Comparison of ENCODE assay signal across 15 cellular contexts in genomic region chr10:101321073-101321472, GRCh38. TPM values are rescaled to one million over a fixed set of nuclear protein-coding genes. Genes with fewer than 3 reads are reported as not detected.
A peak's percentile ranks its signal among the peaks of the same experiment; 100 is the strongest.
DNase-seq lines count a peak whose midpoint lies in the region; ATAC-seq and TF ChIP-seq lines count a peak whose summit lies in the region.
"Had no signal": no experiment of that assay in that cellular context is flagged by ENCODE, and none has a peak within 500 bp of the region (broad histone marks: within the 10 kb centered on the region; RNA-seq: fewer than 3 reads in every experiment).

No MANE protein-coding gene starts in this region.

- peaks cover 11% of the 10 kb centered on the region for H3K27me3 Mint-ChIP-seq in activated naive CD8-positive, alpha-beta T cell treated with anti-CD3 and anti-CD28 coated beads for 36 hours
- peaks cover 18% of the 10 kb centered on the region for H3K27me3 Mint-ChIP-seq in activated naive CD8-positive, alpha-beta T cell treated with anti-CD3 and anti-CD28 coated beads, Interleukin-2, amount 50 U/mL, for 24 hours
- H3K27me3 Mint-ChIP-seq in glutamatergic neuron (ENCODE audit: unreplicated experiment), result peaks cover 4% of the 10 kb centered on the region

- H2BK5ac ChIP-seq in neuronal stem cell (ENCODE audit: low read length), result peak overlapping the region; percentile 11

- H2BK12ac ChIP-seq in neuronal stem cell (ENCODE audit: low read length), result no peak overlapping the region

- H3K4me3 ChIP-seq in neuronal stem cell (ENCODE audit: low read length in 2 of 2) (no peak overlapping the region), left lung (no peak overlapping the region)
- H3K4me3 ChIP-seq: BLaER1 had no signal

- no CpG with 5 or more reads among the region's 4 CpGs for whole genome bisulfite sequencing in neuronal stem cell (ENCODE audit: extremely low coverage in 2 of 2, insufficient read length in 2 of 2, insufficient replicate concordance in 1 of 2), 2 donors

- intact Hi-C loops in left lung (cut with DNase I), result no loop called here

- H3K23ac ChIP-seq in neuronal stem cell (ENCODE audit: low read depth, low read length, poor library complexity), result no peak overlapping the region

- no peaks in the 10 kb centered on the region for H3K9me3 ChIP-seq in neuronal stem cell (replicated peaks in 1 of 2; ENCODE audit: control insufficient read depth in 2 of 2, insufficient read depth in 1 of 2, low read depth in 1 of 2, low read length in 2 of 2)
- no peaks in the 10 kb centered on the region for H3K9me3 ChIP-seq in left lung
- H3K9me3 ChIP-seq: BLaER1, Caco-2 had no signal

- H3K18ac ChIP-seq in neuronal stem cell (ENCODE audit: low read length), result peak overlapping the region; percentile 84

- H3K14ac ChIP-seq in neuronal stem cell (ENCODE audit: low read length), result no peak overlapping the region

- peak overlapping the region; percentile 30 for H3K27ac Mint-ChIP-seq in activated naive CD8-positive, alpha-beta T cell treated with anti-CD3 and anti-CD28 coated beads for 36 hours
- H3K27ac Mint-ChIP-seq in activated naive CD8-positive, alpha-beta T cell treated with anti-CD3 and anti-CD28 coated beads, Interleukin-2, amount 50 U/mL, for 24 hours, result no peak overlapping the region
- H3K27ac Mint-ChIP-seq in glutamatergic neuron (ENCODE audit: unreplicated experiment), result no peak overlapping the region
- H3K27ac Mint-ChIP-seq: CD8-positive, alpha-beta memory T cell had no signal

- peak overlapping the region; percentile 70 for H2AK5ac ChIP-seq in neuronal stem cell (ENCODE audit: low read depth, low read length)

- no peak for TF ChIP-seq CTCF in glutamatergic neuron (IDR thresholded peaks at IDR 0.05; ENCODE audit: partially characterized antibody, unreplicated experiment)
- no peak for TF ChIP-seq CTCF in left lung (IDR thresholded peaks at IDR 0.05)

- no peaks in the 10 kb centered on the region for H3K9me3 Mint-ChIP-seq in activated naive CD8-positive, alpha-beta T cell treated with anti-CD3 and anti-CD28 coated beads for 36 hours
- no peaks in the 10 kb centered on the region for H3K9me3 Mint-ChIP-seq in activated naive CD8-positive, alpha-beta T cell treated with anti-CD3 and anti-CD28 coated beads, Interleukin-2, amount 50 U/mL, for 24 hours
- no peaks in the 10 kb centered on the region for H3K9me3 Mint-ChIP-seq in glutamatergic neuron (ENCODE audit: unreplicated experiment)

- H3K36me3 ChIP-seq in neuronal stem cell (replicated peaks in 1 of 2; ENCODE audit: control insufficient read depth in 2 of 2, insufficient read depth in 2 of 2, low read length in 2 of 2) (no peaks in the 10 kb centered on the region), left lung (no peaks in the 10 kb centered on the region)
- H3K36me3 ChIP-seq: BLaER1 had no signal

- H3K4me1 Mint-ChIP-seq in activated naive CD8-positive, alpha-beta T cell treated with anti-CD3 and anti-CD28 coated beads for 36 hours, result no peaks in the 10 kb centered on the region
- H3K4me1 Mint-ChIP-seq in activated naive CD8-positive, alpha-beta T cell treated with anti-CD3 and anti-CD28 coated beads, Interleukin-2, amount 50 U/mL, for 24 hours, result no peaks in the 10 kb centered on the region
- H3K4me1 Mint-ChIP-seq in glutamatergic neuron (ENCODE audit: low read depth, unreplicated experiment), result peaks cover 18% of the 10 kb centered on the region
- H3K4me1 Mint-ChIP-seq: CD8-positive, alpha-beta memory T cell had no signal

- H2BK120ac ChIP-seq in neuronal stem cell (ENCODE audit: low read depth, low read length), result no peak overlapping the region

- peaks cover 0 to 68% (median 0%) of the 10 kb centered on the region in 3 experiments for H3K27me3 ChIP-seq in neuronal stem cell (ENCODE audit: control insufficient read depth in 3 of 3, insufficient read depth in 3 of 3, low read depth in 1 of 3, low read length in 3 of 3)
- peaks cover 0 to 38% of the 10 kb centered on the region in 2 donors for H3K27me3 ChIP-seq in left lung
- H3K27me3 ChIP-seq: BLaER1 had no signal

- no peaks in the 10 kb centered on the region for H3K36me3 Mint-ChIP-seq in activated naive CD8-positive, alpha-beta T cell treated with anti-CD3 and anti-CD28 coated beads for 36 hours
- no peaks in the 10 kb centered on the region for H3K36me3 Mint-ChIP-seq in activated naive CD8-positive, alpha-beta T cell treated with anti-CD3 and anti-CD28 coated beads, Interleukin-2, amount 50 U/mL, for 24 hours (ENCODE audit: low read depth)
- H3K36me3 Mint-ChIP-seq in glutamatergic neuron (ENCODE audit: unreplicated experiment), result no peaks in the 10 kb centered on the region
- H3K36me3 Mint-ChIP-seq: CD8-positive, alpha-beta memory T cell had no signal

- H3K4me3 Mint-ChIP-seq in activated naive CD8-positive, alpha-beta T cell treated with anti-CD3 and anti-CD28 coated beads for 36 hours, result no peak overlapping the region
- H3K4me3 Mint-ChIP-seq in activated naive CD8-positive, alpha-beta T cell treated with anti-CD3 and anti-CD28 coated beads, Interleukin-2, amount 50 U/mL, for 24 hours, result no peak overlapping the region
- H3K4me3 Mint-ChIP-seq in glutamatergic neuron (ENCODE audit: unreplicated experiment), result peak overlapping the region; percentile 25

- no peak overlapping the region for H3K4ac ChIP-seq in neuronal stem cell (ENCODE audit: low read length)

- no peak for DNase-seq in activated naive CD8-positive, alpha-beta T cell treated with anti-CD3 and anti-CD28 coated beads for 36 hours
- no peak for DNase-seq in activated naive CD8-positive, alpha-beta T cell treated with anti-CD3 and anti-CD28 coated beads, Interleukin-2, amount 50 U/mL, for 24 hours
- DNase-seq in glutamatergic neuron, result no peak
- no peak for DNase-seq in neuronal stem cell (ENCODE audit: low spot score)
- DNase-seq in left lung, result no peak
- DNase-seq in NCI-H69 (lab: John Stamatoyannopoulos, UW), result no peak
- DNase-seq in activated effector memory CD4-positive, alpha-beta T cell treated with anti-CD3 and anti-CD28 coated beads, Interleukin-2, amount 50 U/mL, for 16 hours, result no peak
- DNase-seq: 8988T; AML-193; Caco-2; CD8-positive, alpha-beta memory T cell; DMS53; GF-D8 had no signal

- H2AFZ ChIP-seq in neuronal stem cell (ENCODE audit: low read length), result no peak overlapping the region

- no peaks in the 10 kb centered on the region for H3K79me1 ChIP-seq in neuronal stem cell (ENCODE audit: low read depth, low read length)

- H4K91ac ChIP-seq in neuronal stem cell (ENCODE audit: low read depth, low read length, poor library complexity), result no peak overlapping the region

- no peak overlapping the region for H3K4me2 ChIP-seq in neuronal stem cell (ENCODE audit: insufficient read depth, low read length, poor library complexity, severe bottlenecking)
- H3K4me2 ChIP-seq: BLaER1 had no signal

- H4K8ac ChIP-seq in neuronal stem cell (ENCODE audit: low read depth, low read length), result no peak overlapping the region

- H3K27ac ChIP-seq in neuronal stem cell (replicated peaks; ENCODE audit: low read length), result no peak overlapping the region
- H3K27ac ChIP-seq in left lung, result no peak overlapping the region
- H3K27ac ChIP-seq: BLaER1 had no signal

- no peak overlapping the region for H3K9ac ChIP-seq in neuronal stem cell (ENCODE audit: low read depth, low read length, poor library complexity)
- H3K9ac ChIP-seq: BLaER1 had no signal

- H3K4me1 ChIP-seq in neuronal stem cell (ENCODE audit: control insufficient read depth in 2 of 2, insufficient read depth in 1 of 2, low read depth in 1 of 2, low read length in 2 of 2) (peaks cover 0 to 28% of the 10 kb centered on the region in 2 donors), left lung (no peaks in the 10 kb centered on the region)
- H3K4me1 ChIP-seq: BLaER1, Caco-2 had no signal

- ATAC-seq in activated naive CD8-positive, alpha-beta T cell treated with anti-CD3 and anti-CD28 coated beads, Interleukin-2, amount 50 U/mL, for 24 hours, result no peak
- ATAC-seq in left lung, result no peak
- ATAC-seq: HCT116 had no signal

- peak overlapping the region; percentile 24 for H2BK15ac ChIP-seq in neuronal stem cell (ENCODE audit: low read length)

RNA-seq across cellular contexts. Expression of gene BTRC, which starts 32.9 kb away (rescaled TPM):
- total RNA-seq in activated naive CD8-positive, alpha-beta T cell treated with anti-CD3 and anti-CD28 coated beads for 36 hours, result 10 to 100 TPM; 14.0 to 14.3 TPM
- 28.9 TPM for total RNA-seq in glutamatergic neuron (ENCODE audit: unreplicated experiment)
- polyA plus RNA-seq in neuronal stem cell (2013, experiment 1 of 2), result 8.3 TPM
- polyA plus RNA-seq in neuronal stem cell (2013, experiment 2 of 2), result 8.2 TPM
- total RNA-seq in left lung, result 10 to 100 TPM; 16.8 to 19.0 TPM
